7 cellular contexts compared by ENCODE assay signal in the genomic region with DNA sequence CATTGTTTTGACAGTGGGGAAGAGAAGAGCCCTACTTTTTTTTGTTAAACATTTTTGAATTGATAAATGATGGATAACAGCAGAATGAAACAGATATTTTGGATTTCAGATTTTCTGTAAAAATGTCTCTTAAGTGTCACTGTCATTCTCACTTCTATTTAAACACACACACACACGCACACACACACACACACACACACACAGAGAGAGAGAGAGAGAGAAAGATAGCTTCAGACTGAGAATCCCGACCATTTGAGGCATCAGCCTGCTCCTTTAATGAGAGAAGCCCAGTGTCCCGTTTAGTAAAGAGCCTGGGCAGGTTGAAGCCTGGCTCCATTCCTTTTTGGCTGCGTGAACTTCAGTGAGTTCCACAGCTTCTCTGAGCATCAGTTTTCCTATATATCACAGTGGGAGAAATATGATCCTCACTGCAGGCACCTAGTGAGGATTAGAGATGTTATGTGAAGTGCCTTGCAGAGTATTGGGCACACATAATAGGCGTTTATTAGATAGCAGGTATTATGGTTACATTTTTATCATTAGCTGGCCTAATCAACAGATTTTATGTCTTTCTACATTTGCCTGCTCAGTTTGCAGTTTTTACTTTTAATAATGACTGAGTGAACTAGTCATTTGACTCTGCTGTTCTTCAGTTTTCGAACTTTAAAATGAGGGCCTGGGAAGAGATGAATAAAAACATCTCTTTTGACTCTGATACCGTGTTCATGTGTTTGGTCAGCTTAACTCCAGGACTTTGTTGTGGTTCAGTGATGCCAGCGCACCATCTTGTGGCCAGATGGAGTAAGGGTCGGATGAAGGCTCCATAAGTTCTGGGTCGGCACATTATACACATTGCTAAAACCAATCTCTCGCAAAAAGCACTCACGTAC.
A peak's percentile ranks its signal among the peaks of the same experiment; 100 is the strongest.
DNase-seq lines count a peak whose midpoint lies in the region; ATAC-seq, FAIRE-seq and TF ChIP-seq lines count a peak whose summit lies in the region.

No MANE protein-coding gene starts in this region.

- H3K36me3 ChIP-seq in SU-DHL-6 (ENCODE audit: low read length), result no peaks in the 10 kb centered on the region
- no peaks in the 10 kb centered on the region for H3K36me3 ChIP-seq in sigmoid colon

- ATAC-seq in HG02678 (IDR thresholded peaks at IDR 0.05; ENCODE audit: unreplicated experiment), result peak; percentile 87

- H3K27ac ChIP-seq in SU-DHL-6 (ENCODE audit: low read depth, low read length) (no peak overlapping the region), sigmoid colon (peak overlapping the region; percentile 18 to 73 (median 60))

- H4K20me1 ChIP-seq in SU-DHL-6 (ENCODE audit: low read depth, low read length), result no peaks in the 10 kb centered on the region

- no peaks in the 10 kb centered on the region for H3K9me2 ChIP-seq in SU-DHL-6 (replicated peaks; ENCODE audit: insufficient read depth, low read length)

- H3K9ac ChIP-seq in SU-DHL-6 (ENCODE audit: low read length), result no peak overlapping the region

- no peak for TF ChIP-seq EP300 in sigmoid colon (IDR thresholded peaks at IDR 0.05)

- peaks cover 0 to 13% (median 8%) of the 10 kb centered on the region in 4 donors for H3K4me1 ChIP-seq in sigmoid colon

- TF ChIP-seq POLR2A in GM12891 (IDR thresholded peaks at IDR 0.05; ENCODE audit: low read depth, low read length) (no peak), sigmoid colon (IDR thresholded peaks at IDR 0.05) (no peak)

- H3K27me3 ChIP-seq in SU-DHL-6 (ENCODE audit: low read length), result no peaks in the 10 kb centered on the region
- H3K27me3 ChIP-seq in sigmoid colon, result no peaks in the 10 kb centered on the region

- DNase-seq in GM12891 (ENCODE audit: insufficient read length, low spot score), result no peak
- DNase-seq in NCI-H1092 (lab: John Stamatoyannopoulos, UW), result peak; percentile 37
- peak; percentile 69 for DNase-seq in amniotic stem cell (lab: John Stamatoyannopoulos, UW)
- peak; percentile 41 for DNase-seq in hepatic stellate cell (ENCODE audit: low spot score)
- peak; percentile 86 for DNase-seq in sigmoid colon

- H3K9me3 ChIP-seq in SU-DHL-6 (ENCODE audit: insufficient read depth, low read length) (no peaks in the 10 kb centered on the region), sigmoid colon (no peaks in the 10 kb centered on the region)

- H3K4me2 ChIP-seq in SU-DHL-6 (ENCODE audit: low read depth, low read length, poor library complexity, severe bottlenecking), result no peak overlapping the region

- FAIRE-seq in GM12891 (lab: Jason Lieb, UNC), result peak; percentile 94

- H3K79me2 ChIP-seq in SU-DHL-6 (ENCODE audit: insufficient read depth, low read length), result no peaks in the 10 kb centered on the region

- intact Hi-C loops in sigmoid colon (cut with DNase I), result loop anchor here (1.0 to 5.0 kb wide), 5 partner anchors 107 to 651 kb away; a partner anchor contains a TSS

- TF ChIP-seq CTCF in SU-DHL-6 (IDR thresholded peaks at IDR 0.05; ENCODE audit: insufficient read depth, low read length, poor library complexity, severe bottlenecking) (peak; percentile 59), sigmoid colon (IDR thresholded peaks at IDR 0.05) (peak; percentile 84 to 87 (median 86))

- H3F3A ChIP-seq in SU-DHL-6 (ENCODE audit: insufficient read depth), result no peaks in the 10 kb centered on the region

- WGBS in sigmoid colon, 2 donors, result 25 to 30% methylated on average over 12 of the region's 12 CpGs

- no peak overlapping the region for H2AFZ ChIP-seq in SU-DHL-6 (ENCODE audit: low read depth, low read length, severe bottlenecking)

- H3K4me3 ChIP-seq in SU-DHL-6 (ENCODE audit: insufficient read depth, low read length, poor library complexity, severe bottlenecking), result no peak overlapping the region
- H3K4me3 ChIP-seq in sigmoid colon, result no peak overlapping the region

TF ChIP-seq in GM12891, 5 proteins besides CTCF, POLR2A, EP300 and RAD21:
- TF ChIP-seq POLR2AphosphoS5 (IDR thresholded peaks at IDR 0.05; ENCODE audit: low read depth, low read length), result no peak
- no peak for TF ChIP-seq SPI1 (IDR thresholded peaks at IDR 0.05; ENCODE audit: low read depth, low read length)
- TF ChIP-seq POU2F2 (IDR thresholded peaks at IDR 0.05; ENCODE audit: low read depth, low read length), result no peak
